ENCODE assay signal across 1 cellular context in genomic region chr15:70196314-70197291, GRCh38.
TF ChIP-seq lines count a peak whose summit lies in the region.

No MANE protein-coding gene starts in this region.

TF ChIP-seq in GM12878, 131 proteins besides CTCF, POLR2A, EP300 and RAD21 (continued from another document and continues in another):
- TF ChIP-seq PRDM15 (CRISPR knock-in tag; IDR thresholded peaks at IDR 0.05) (no peak), PAX8 (IDR thresholded peaks at IDR 0.05) (no peak), BMI1 (IDR thresholded peaks at IDR 0.05; ENCODE audit: borderline replicate concordance) (no peak), STAT1 (conservative IDR thresholded peaks at IDR 0.05) (no peak), MTA2 (IDR thresholded peaks at IDR 0.05; ENCODE audit: low read depth) (peak; percentile 87), ZNF207 (IDR thresholded peaks at IDR 0.05; ENCODE audit: borderline replicate concordance) (no peak; the same call in 1 of the 2 replicates), ZNF592 (IDR thresholded peaks at IDR 0.05) (no peak), SPI1 (IDR thresholded peaks at IDR 0.05; ENCODE audit: borderline replicate concordance, insufficient read depth, low read depth, low read length) (0 out of 2 replicates have a peak, but pooled peaks have one; percentile 17), CUX1 (IDR thresholded peaks at IDR 0.05; ENCODE audit: insufficient replicate concordance, low read depth, low read length) (no peak), MYC (IDR thresholded peaks at IDR 0.05; ENCODE audit: insufficient read depth, insufficient read length, insufficient replicate concordance, low read length, severe bottlenecking) (no peak), EED (IDR thresholded peaks at IDR 0.05; ENCODE audit: low read depth) (peak; percentile 50; the same call in 1 of the 2 replicates), CBX5 (IDR thresholded peaks at IDR 0.05; ENCODE audit: low read depth) (peak; percentile 81), ATF7 (IDR thresholded peaks at IDR 0.05; ENCODE audit: low read depth) (peak; percentile 77), SMARCA5 (IDR thresholded peaks at IDR 0.05) (no peak), JUNB (IDR thresholded peaks at IDR 0.05) (0 out of 2 replicates have a peak, but pooled peaks have one; percentile 38), FOXK2 (IDR thresholded peaks at IDR 0.05) (no peak), BCLAF1 (IDR thresholded peaks at IDR 0.05) (no peak), E4F1 (IDR thresholded peaks at IDR 0.05; ENCODE audit: borderline replicate concordance, partially characterized antibody) (no peak), RAD51 (IDR thresholded peaks at IDR 0.05) (no peak), FOXM1 (IDR thresholded peaks at IDR 0.05; ENCODE audit: low read depth, low read length) (no peak), ZBED1 (IDR thresholded peaks at IDR 0.05; ENCODE audit: borderline replicate concordance) (no peak), IKZF2 (IDR thresholded peaks at IDR 0.05) (peak; percentile 85 to 86), NR2F1 (conservative IDR thresholded peaks at IDR 0.05) (peak; percentile 91), NRF1 (conservative IDR thresholded peaks at IDR 0.05; ENCODE audit: low read depth, low read length) (no peak), IRF5 (IDR thresholded peaks at IDR 0.05; ENCODE audit: borderline replicate concordance) (no peak), ZBTB40 (IDR thresholded peaks at IDR 0.05; ENCODE audit: borderline replicate concordance) (no peak), ZSCAN29 (IDR thresholded peaks at IDR 0.05) (no peak), SREBF2 (IDR thresholded peaks at IDR 0.05; ENCODE audit: low read length) (no peak), YY1 (IDR thresholded peaks at IDR 0.05; ENCODE audit: low read depth, low read length) (0 out of 2 replicates have a peak, but pooled peaks have one; percentile 23), ATF3 (IDR thresholded peaks at IDR 0.05; ENCODE audit: borderline replicate concordance, extremely low read depth, low read depth, low read length) (no peak)
